In genomic region chr21:43921979-43922945, GRCh38 we compare ENCODE assay signal across 9 cellular contexts. TPM values are rescaled to one million over a fixed set of nuclear protein-coding genes. Genes with fewer than 3 reads are reported as not detected.
DNase-seq lines count a peak whose midpoint lies in the region; ATAC-seq, FAIRE-seq and TF ChIP-seq lines count a peak whose summit lies in the region.
"Had no signal": no experiment of that assay in that cellular context is flagged by ENCODE, and none has a peak within 500 bp of the region (broad histone marks: within the 10 kb centered on the region; RNA-seq: fewer than 3 reads in every experiment).

No MANE protein-coding gene starts in this region.

- H3K4me1 ChIP-seq in OCI-LY1 (ENCODE audit: insufficient read depth, low read length, severe bottlenecking) (peaks cover 63% of the 10 kb centered on the region), neuronal stem cell (ENCODE audit: control insufficient read depth in 2 of 2, insufficient read depth in 1 of 2, low read depth in 1 of 2, low read length in 2 of 2) (peaks cover 17 to 30% of the 10 kb centered on the region in 2 donors)

- H2BK120ac ChIP-seq in neuronal stem cell (ENCODE audit: low read depth, low read length), result peak overlapping the region; percentile 66

- WGBS in neuronal stem cell (ENCODE audit: extremely low coverage in 2 of 2, insufficient read length in 2 of 2, insufficient replicate concordance in 1 of 2), 2 donors, result no CpG with 5 or more reads among the region's 27 CpGs

- H3K18ac ChIP-seq in neuronal stem cell (ENCODE audit: low read length), result peak overlapping the region; percentile 88

- no peak overlapping the region for H4K91ac ChIP-seq in neuronal stem cell (ENCODE audit: low read depth, low read length, poor library complexity)

- no peaks in the 10 kb centered on the region for H3K9me2 ChIP-seq in OCI-LY1 (ENCODE audit: low read depth, low read length)

- H3K27me3 ChIP-seq in CD4-positive, alpha-beta T cell (ENCODE audit: control insufficient read depth, insufficient read depth, low read length), result no peaks in the 10 kb centered on the region
- H3K27me3 ChIP-seq in OCI-LY1 (ENCODE audit: insufficient read depth, low read length) (no peaks in the 10 kb centered on the region), neuronal stem cell (ENCODE audit: control insufficient read depth in 3 of 3, insufficient read depth in 3 of 3, low read depth in 1 of 3, low read length in 3 of 3) (peaks cover 0 to 2% (median 0%) of the 10 kb centered on the region in 3 experiments)
- H3K27me3 ChIP-seq: cardiac muscle cell had no signal

- CTCF ChIA-PET in CD4-positive, alpha-beta T cell (lab: Charles Lee), result interaction anchor here (0.8 to 1.5 kb wide), 2 partner anchors 9 to 112 kb away, joined by 3 to 5 read pairs; no protein-coding TSS in a partner anchor

- peak; percentile 24 to 67 (median 52) for DNase-seq in CD4-positive, alpha-beta T cell
- DNase-seq in activated naive CD4-positive, alpha-beta T cell treated with Interleukin-2 at 50 U/mL for 16 hours, result peak; percentile 48
- DNase-seq in neuronal stem cell (ENCODE audit: low spot score) (no peak), NCI-H1048 (lab: John Stamatoyannopoulos, UW) (no peak), SKM-1 treated with dmso at 0.1 percent for 144 hours (lab: John Stamatoyannopoulos, UW; ENCODE audit: unreplicated experiment) (no peak), ecto neural progenitor cell (ENCODE audit: low spot score) (no peak), urothelium cell line (ENCODE audit: low spot score) (no peak)

- no peak for TF ChIP-seq CTCF in CD4-positive, alpha-beta T cell (IDR thresholded peaks at IDR 0.05)
- no peak for TF ChIP-seq CTCF in OCI-LY1 (IDR thresholded peaks at IDR 0.05; ENCODE audit: low read length)

- H4K20me1 ChIP-seq in OCI-LY1 (ENCODE audit: insufficient read depth, low read length), result no peaks in the 10 kb centered on the region

- H4K8ac ChIP-seq in neuronal stem cell (ENCODE audit: low read depth, low read length), result peak overlapping the region; percentile 84

- peaks cover 17% of the 10 kb centered on the region for H3K36me3 Mint-ChIP-seq in CD4-positive, alpha-beta T cell (ENCODE audit: low read depth)

- H2AK5ac ChIP-seq in neuronal stem cell (ENCODE audit: low read depth, low read length), result peak overlapping the region; percentile 97

- H3K9ac ChIP-seq in OCI-LY1 (ENCODE audit: low read length) (no peak overlapping the region; the same call in 1 of the 2 replicates), neuronal stem cell (ENCODE audit: low read depth, low read length, poor library complexity) (no peak overlapping the region)

- POLR2A ChIA-PET in CD4-positive, alpha-beta T cell (lab: Charles Lee), result interaction anchor here (0.8 to 2.2 kb wide), 8 partner anchors 14 to 90 kb away, joined by 3 to 8 read pairs (median 4); partner anchors contain the start of genes AGPAT3 and TRAPPC10

- peak overlapping the region; percentile 19 for H3K4ac ChIP-seq in neuronal stem cell (ENCODE audit: low read length)

- no peak for FAIRE-seq in urothelium cell line (lab: Jason Lieb, UNC)

- peak overlapping the region; percentile 71 for H3K4me3 Mint-ChIP-seq in CD4-positive, alpha-beta T cell

- H3K79me1 ChIP-seq in neuronal stem cell (ENCODE audit: low read depth, low read length), result no peaks in the 10 kb centered on the region

- peak overlapping the region; percentile 87 for H3K27ac Mint-ChIP-seq in CD4-positive, alpha-beta T cell

- peak overlapping the region; percentile 91 for H2BK12ac ChIP-seq in neuronal stem cell (ENCODE audit: low read length)

- H2AFZ ChIP-seq in OCI-LY1 (ENCODE audit: low read length), result no peak overlapping the region
- H2AFZ ChIP-seq in neuronal stem cell (ENCODE audit: low read length), result no peak overlapping the region

- H3K36me3 ChIP-seq in OCI-LY1 (ENCODE audit: insufficient read depth, low read length) (0 out of 2 replicates have a peak, but pooled peaks cover 6% of the 10 kb centered on the region), neuronal stem cell (replicated peaks in 1 of 2; ENCODE audit: control insufficient read depth in 2 of 2, insufficient read depth in 2 of 2, low read length in 2 of 2) (no peaks in the 10 kb centered on the region)
- H3K36me3 ChIP-seq: cardiac muscle cell had no signal

- ATAC-seq in CD4-positive, alpha-beta T cell (ENCODE audit: poor library complexity), result peak; percentile 71

- H2BK15ac ChIP-seq in neuronal stem cell (ENCODE audit: low read length), result peak overlapping the region; percentile 92

- peak overlapping the region; percentile 47 for H3K14ac ChIP-seq in neuronal stem cell (ENCODE audit: low read length)

- H3K4me2 ChIP-seq in OCI-LY1 (ENCODE audit: low read length), result no peak overlapping the region; the same call in 1 of the 2 replicates
- H3K4me2 ChIP-seq in neuronal stem cell (ENCODE audit: insufficient read depth, low read length, poor library complexity, severe bottlenecking), result no peak overlapping the region

- H3K79me2 ChIP-seq in OCI-LY1 (ENCODE audit: insufficient read depth, low read length), result no peaks in the 10 kb centered on the region

- H3K4me3 ChIP-seq in OCI-LY1 (ENCODE audit: low read depth, low read length, poor library complexity, severe bottlenecking) (no peak overlapping the region), neuronal stem cell (ENCODE audit: low read length in 2 of 2) (no peak overlapping the region)
- H3K4me3 ChIP-seq: cardiac muscle cell had no signal

- no peaks in the 10 kb centered on the region for H3K9me3 ChIP-seq in CD4-positive, alpha-beta T cell (ENCODE audit: control insufficient read depth, low read length)
- no peaks in the 10 kb centered on the region for H3K9me3 ChIP-seq in OCI-LY1 (ENCODE audit: low read length)
- H3K9me3 ChIP-seq in neuronal stem cell (replicated peaks in 1 of 2; ENCODE audit: control insufficient read depth in 2 of 2, insufficient read depth in 1 of 2, low read depth in 1 of 2, low read length in 2 of 2), result peaks cover 0 to 2% of the 10 kb centered on the region in 2 donors

- H3K4me1 Mint-ChIP-seq in CD4-positive, alpha-beta T cell (ENCODE audit: low read depth), result peaks cover 48% of the 10 kb centered on the region

- H3F3A ChIP-seq in OCI-LY1 (ENCODE audit: insufficient read depth, low read length), result no peaks in the 10 kb centered on the region

- no peaks in the 10 kb centered on the region for H3K9me3 Mint-ChIP-seq in CD4-positive, alpha-beta T cell

- intact Hi-C loops in CD4-positive, alpha-beta T cell (cut with DNase I, micrococcal nuclease), result loop anchor here in 1 of 2 experiments (1.0 kb wide), 1 partner anchor 56 kb away; no protein-coding TSS in a partner anchor

- peak overlapping the region; percentile 98 for H3K23ac ChIP-seq in neuronal stem cell (ENCODE audit: low read depth, low read length, poor library complexity)

- peak overlapping the region; percentile 43 for H2BK5ac ChIP-seq in neuronal stem cell (ENCODE audit: low read length)

- H3K27me3 Mint-ChIP-seq in CD4-positive, alpha-beta T cell, result no peaks in the 10 kb centered on the region

- H3K27ac ChIP-seq in CD4-positive, alpha-beta T cell (ENCODE audit: low read depth, low read length), result no peak overlapping the region
- H3K27ac ChIP-seq in OCI-LY1 (ENCODE audit: low read depth, low read length, poor library complexity, severe bottlenecking) (peak overlapping the region; percentile 72), neuronal stem cell (replicated peaks; ENCODE audit: low read length) (no peak overlapping the region)
- H3K27ac ChIP-seq: cardiac muscle cell had no signal

RNA-seq across cellular contexts. Expression of gene AGPAT3, which starts 57.2 kb away (rescaled TPM):
- total RNA-seq in CD4-positive, alpha-beta T cell, result 10 to 100 TPM; 40.8 to 43.4 TPM
- polyA plus RNA-seq in neuronal stem cell (2013, experiment 1 of 2), result 7.7 TPM
- polyA plus RNA-seq in neuronal stem cell (2013, experiment 2 of 2), result 7.4 TPM

Comparison
In these comparisons a context has a peak if more than half of its experiments do, and no peak if none do; other contexts are left out.
1. DNase-seq: peak in CD4-positive, alpha-beta T cell (10 of 10) and activated naive CD4-positive, alpha-beta T cell treated with Interleukin-2 at 50 U/mL for 16 hours (single experiment); none in neuronal stem cell (single experiment), NCI-H1048 (single experiment), SKM-1 treated with dmso at 0.1 percent for 144 hours (single experiment), ecto neural progenitor cell (single experiment) and urothelium cell line (single experiment).